8 cellular contexts compared by ENCODE assay signal in the genomic region with DNA sequence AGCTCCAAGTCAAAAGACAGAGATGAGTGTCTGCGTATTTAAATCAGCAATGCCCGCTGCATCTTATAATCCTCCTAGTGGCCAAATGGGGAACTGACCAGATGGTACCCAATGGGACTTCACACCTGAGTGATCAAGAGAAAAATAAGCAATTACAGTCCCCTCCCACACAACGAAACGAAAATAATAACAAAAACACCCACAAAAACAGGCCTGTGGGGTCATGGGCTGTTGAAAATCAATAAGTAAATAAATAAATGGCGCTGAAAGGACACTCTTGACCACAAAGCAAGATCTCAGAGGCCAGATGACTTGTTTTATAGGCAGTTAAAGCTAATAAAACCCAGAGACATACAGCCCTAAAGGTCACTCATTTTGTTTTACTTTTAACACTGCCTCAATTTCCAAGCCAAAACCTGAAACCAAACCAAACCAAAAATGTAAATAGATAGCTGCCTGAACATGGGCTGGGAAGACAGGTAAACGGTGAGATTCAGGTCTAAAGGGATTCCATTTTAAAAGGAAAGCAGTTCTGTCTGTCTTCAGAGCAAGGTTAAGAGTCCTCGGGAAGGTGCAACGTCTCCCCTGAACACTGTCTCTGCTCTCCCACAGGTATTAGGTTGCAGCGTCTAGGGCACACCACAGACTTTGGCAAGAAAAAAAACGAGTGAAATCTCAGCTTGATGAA. TPM values are rescaled to one million over a fixed set of nuclear protein-coding genes. Genes with fewer than 3 reads are reported as not detected.
A peak's percentile ranks its signal among the peaks of the same experiment; 100 is the strongest.
DNase-seq lines count a peak whose midpoint lies in the region; ATAC-seq and TF ChIP-seq lines count a peak whose summit lies in the region.

No MANE protein-coding gene starts in this region.

- H3K27ac Mint-ChIP-seq in chondrocyte (ENCODE audit: unreplicated experiment) = peak overlapping the region; percentile 80

- no peaks in the 10 kb centered on the region for H3K27me3 Mint-ChIP-seq in chondrocyte (ENCODE audit: low read depth)

- peaks cover 12% of the 10 kb centered on the region for H3K36me3 Mint-ChIP-seq in chondrocyte (ENCODE audit: low read depth)

- peak overlapping the region; percentile 77 for H3K4me3 Mint-ChIP-seq in chondrocyte (ENCODE audit: unreplicated experiment)

- TF ChIP-seq CTCF in chondrocyte (IDR thresholded peaks at IDR 0.05) = peak; percentile 86

- peak; percentile 52 for DNase-seq in DMS79 treated with DMSO at 0.1 percent for 48 hours (lab: John Stamatoyannopoulos, UW)
- no peak for DNase-seq in DMS79 (lab: John Stamatoyannopoulos, UW)
- DNase-seq in NCI-H2227 (lab: John Stamatoyannopoulos, UW; ENCODE audit: unreplicated experiment) = peak; percentile 78
- peak; percentile 67 for DNase-seq in activated CD4-positive, CD25-positive, alpha-beta regulatory T cell treated with anti-CD3 and anti-CD28 coated beads, Interleukin-2, amount 50 U/mL, for 72 hours
- no peak for DNase-seq in chondrocyte (ENCODE audit: low spot score)
- DNase-seq in kidney glomerular epithelial cell (lab: John Stamatoyannopoulos, UW) = peak; percentile 80
- DNase-seq in stimulated activated CD4-positive, alpha-beta T cell treated with anti-CD3 and anti-CD28 coated beads, Interleukin-1b, Interleukin-23, amount 100 ng/mL, for 24 hours (ENCODE audit: low read depth in 4 of 4, low spot score in 1 of 4) = peak; percentile 51 to 72 (median 68)

- peak; percentile 37 for ATAC-seq in HG02973 (IDR thresholded peaks at IDR 0.05; ENCODE audit: unreplicated experiment)

- H3K9me3 Mint-ChIP-seq in chondrocyte (ENCODE audit: low read depth) = no peaks in the 10 kb centered on the region

- H3K4me1 Mint-ChIP-seq in chondrocyte (ENCODE audit: low read depth) = peaks cover 16% of the 10 kb centered on the region

RNA-seq across cellular contexts. Expression of a gene that starts 1.3 kb away (rescaled TPM):
- total RNA-seq in chondrocyte = 10.6 to 12.0 TPM (median 11.2 TPM) in 3 replicates

RNA-seq across cellular contexts. Expression of a gene that starts 12.7 kb away (rescaled TPM):
- 172 to 174 TPM (median 172 TPM) in 3 replicates for total RNA-seq in chondrocyte

RNA-seq across cellular contexts. Expression of a gene that starts 36.9 kb away (rescaled TPM):
- 29.4 to 32.4 TPM (median 30.8 TPM) in 3 replicates for total RNA-seq in chondrocyte

Comparison
In these comparisons a context has a peak if more than half of its experiments do, and no peak if none do; other contexts are left out.
1. DNase-seq: peak in DMS79 treated with DMSO at 0.1 percent for 48 hours (single experiment), NCI-H2227 (single experiment), activated CD4-positive, CD25-positive, alpha-beta regulatory T cell treated with anti-CD3 and anti-CD28 coated beads, Interleukin-2, amount 50 U/mL, for 72 hours (single experiment), kidney glomerular epithelial cell (single experiment) and stimulated activated CD4-positive, alpha-beta T cell treated with anti-CD3 and anti-CD28 coated beads, Interleukin-1b, Interleukin-23, amount 100 ng/mL, for 24 hours (4 of 4); none in DMS79 (single experiment) and chondrocyte (single experiment).